ENCODE assay signal across 1 cellular context in genomic region chr10:15368456-15368855, GRCh38.
TF ChIP-seq lines count a peak whose summit lies in the region.

No MANE protein-coding gene starts in this region.

TF ChIP-seq in K562, 482 proteins besides CTCF, POLR2A, EP300 and RAD21:
- no peak for TF ChIP-seq ZNF76 (CRISPR knock-in tag; IDR thresholded peaks at IDR 0.05; ENCODE audit: borderline replicate concordance)
- TF ChIP-seq DNMT1 (IDR thresholded peaks at IDR 0.05) = no peak
- TF ChIP-seq, protein P1, sequence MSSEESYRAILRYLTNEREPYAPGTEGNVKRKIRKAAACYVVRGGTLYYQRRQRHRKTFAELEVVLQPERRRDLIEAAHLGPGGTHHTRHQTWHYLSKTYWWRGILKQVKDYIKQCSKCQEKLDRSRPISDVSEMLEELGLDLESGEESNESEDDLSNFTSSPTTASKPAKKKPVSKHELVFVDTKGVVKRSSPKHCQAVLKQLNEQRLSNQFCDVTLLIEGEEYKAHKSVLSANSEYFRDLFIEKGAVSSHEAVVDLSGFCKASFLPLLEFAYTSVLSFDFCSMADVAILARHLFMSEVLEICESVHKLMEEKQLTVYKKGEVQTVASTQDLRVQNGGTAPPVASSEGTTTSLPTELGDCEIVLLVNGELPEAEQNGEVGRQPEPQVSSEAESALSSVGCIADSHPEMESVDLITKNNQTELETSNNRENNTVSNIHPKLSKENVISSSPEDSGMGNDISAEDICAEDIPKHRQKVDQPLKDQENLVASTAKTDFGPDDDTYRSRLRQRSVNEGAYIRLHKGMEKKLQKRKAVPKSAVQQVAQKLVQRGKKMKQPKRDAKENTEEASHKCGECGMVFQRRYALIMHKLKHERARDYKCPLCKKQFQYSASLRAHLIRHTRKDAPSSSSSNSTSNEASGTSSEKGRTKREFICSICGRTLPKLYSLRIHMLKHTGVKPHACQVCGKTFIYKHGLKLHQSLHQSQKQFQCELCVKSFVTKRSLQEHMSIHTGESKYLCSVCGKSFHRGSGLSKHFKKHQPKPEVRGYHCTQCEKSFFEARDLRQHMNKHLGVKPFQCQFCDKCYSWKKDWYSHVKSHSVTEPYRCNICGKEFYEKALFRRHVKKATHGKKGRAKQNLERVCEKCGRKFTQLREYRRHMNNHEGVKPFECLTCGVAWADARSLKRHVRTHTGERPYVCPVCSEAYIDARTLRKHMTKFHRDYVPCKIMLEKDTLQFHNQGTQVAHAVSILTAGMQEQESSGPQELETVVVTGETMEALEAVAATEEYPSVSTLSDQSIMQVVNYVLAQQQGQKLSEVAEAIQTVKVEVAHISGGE (CRISPR knock-in tag; IDR thresholded peaks at IDR 0.05) = no peak
- no peak for TF ChIP-seq E2F3 (CRISPR knock-in tag; IDR thresholded peaks at IDR 0.05)
- no peak for TF ChIP-seq ZBTB8A (IDR thresholded peaks at IDR 0.05; ENCODE audit: partially characterized antibody)
- TF ChIP-seq PPARD (CRISPR knock-in tag; IDR thresholded peaks at IDR 0.05) = no peak
- no peak for TF ChIP-seq TAF7 (tag; IDR thresholded peaks at IDR 0.05)
- TF ChIP-seq ZKSCAN8 (CRISPR knock-in tag; IDR thresholded peaks at IDR 0.05) = peak; percentile 92
- TF ChIP-seq, protein P2, sequence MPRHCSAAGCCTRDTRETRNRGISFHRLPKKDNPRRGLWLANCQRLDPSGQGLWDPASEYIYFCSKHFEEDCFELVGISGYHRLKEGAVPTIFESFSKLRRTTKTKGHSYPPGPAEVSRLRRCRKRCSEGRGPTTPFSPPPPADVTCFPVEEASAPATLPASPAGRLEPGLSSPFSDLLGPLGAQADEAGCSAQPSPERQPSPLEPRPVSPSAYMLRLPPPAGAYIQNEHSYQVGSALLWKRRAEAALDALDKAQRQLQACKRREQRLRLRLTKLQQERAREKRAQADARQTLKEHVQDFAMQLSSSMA (CRISPR knock-in tag; IDR thresholded peaks at IDR 0.05) = no peak
TF ChIP-seq in K562: peak in this region for 1.
